ENCODE assay signal across 13 cellular contexts in genomic region chr18:23355206-23355605, GRCh38.
"Had no signal": no experiment of that assay in that cellular context is flagged by ENCODE, and none has a peak within 500 bp of the region (broad histone marks: within the 10 kb centered on the region; RNA-seq: fewer than 3 reads in every experiment).

No MANE protein-coding gene starts in this region.

- ATAC-seq: activated CD8-positive, alpha-beta T cell treated with anti-CD3 and anti-CD28 coated beads, Interleukin-2, amount 10 ng/mL, durations not matched to agents 7 days and 5 days; lower lobe of right lung; stimulated activated effector memory CD8-positive, alpha-beta T cell treated with anti-CD3 and anti-CD28 coated beads, Interleukin-12 subunit alpha, Interleukin-12 subunit beta, amount 100 ng/mL, for 72 hours had no signal

- H3K4me3 Mint-ChIP-seq: activated B cell treated with CpG ODN at 0.5 μM for 24 hours; activated CD8-positive, alpha-beta T cell treated with anti-CD3 and anti-CD28 coated beads, Interleukin-2, amount 10 ng/mL, durations not matched to agents 7 days and 5 days; activated naive CD8-positive, alpha-beta T cell; activated T-cell treated with anti-CD3 and anti-CD28 coated beads, Interleukin-2, amount 50 U/mL, for 72 hours; neural crest cell; stimulated activated effector memory CD8-positive, alpha-beta T cell treated with anti-CD3 and anti-CD28 coated beads, Interleukin-12 subunit alpha, Interleukin-12 subunit beta, amount 100 ng/mL, for 72 hours; T-helper 2 cell treated with Interferon-gamma antibody and Interleukin-4, amounts not matched to agents 5 μg/mL and 100 μg/mL, for 36 hours had no signal

- H3K27ac Mint-ChIP-seq: activated B cell treated with CpG ODN at 0.5 μM for 24 hours; activated CD8-positive, alpha-beta T cell treated with anti-CD3 and anti-CD28 coated beads, Interleukin-2, amount 10 ng/mL, durations not matched to agents 7 days and 5 days; activated naive CD8-positive, alpha-beta T cell; activated T-cell treated with anti-CD3 and anti-CD28 coated beads, Interleukin-2, amount 50 U/mL, for 72 hours; stimulated activated effector memory CD8-positive, alpha-beta T cell treated with anti-CD3 and anti-CD28 coated beads, Interleukin-12 subunit alpha, Interleukin-12 subunit beta, amount 100 ng/mL, for 72 hours had no signal

- DNase-seq: activated B cell treated with CpG ODN at 0.5 μM for 24 hours; activated CD8-positive, alpha-beta memory T cell treated with anti-CD3 and anti-CD28 coated beads, Interleukin-2, amount 50 U/mL, for 4 hours; activated CD8-positive, alpha-beta T cell treated with anti-CD3 and anti-CD28 coated beads, Interleukin-2, amount 10 ng/mL, durations not matched to agents 7 days and 5 days; activated gamma-delta T cell; colonic mucosa; esophagus squamous epithelium; lower lobe of right lung had no signal

- H3K27me3 Mint-ChIP-seq: activated B cell treated with CpG ODN at 0.5 μM for 24 hours; activated naive CD8-positive, alpha-beta T cell had no signal

- H3K27ac ChIP-seq: colonic mucosa, ovary had no signal

- H3K4me3 ChIP-seq: colonic mucosa, esophagus squamous epithelium, lower lobe of right lung, ovary had no signal

- H3K36me3 ChIP-seq: colonic mucosa, lower lobe of right lung, ovary had no signal

- H3K9me3 ChIP-seq: colonic mucosa, esophagus squamous epithelium, lower lobe of right lung, ovary had no signal

- H3K27me3 ChIP-seq: colonic mucosa, esophagus squamous epithelium, ovary had no signal

- H3K9me3 Mint-ChIP-seq: activated T-cell treated with anti-CD3 and anti-CD28 coated beads, Interleukin-2, amount 50 U/mL, for 72 hours; neural crest cell; stimulated activated effector memory CD8-positive, alpha-beta T cell treated with anti-CD3 and anti-CD28 coated beads, Interleukin-12 subunit alpha, Interleukin-12 subunit beta, amount 100 ng/mL, for 72 hours had no signal
